Comparison of ENCODE assay signal across 22 cellular contexts in the genomic region with DNA sequence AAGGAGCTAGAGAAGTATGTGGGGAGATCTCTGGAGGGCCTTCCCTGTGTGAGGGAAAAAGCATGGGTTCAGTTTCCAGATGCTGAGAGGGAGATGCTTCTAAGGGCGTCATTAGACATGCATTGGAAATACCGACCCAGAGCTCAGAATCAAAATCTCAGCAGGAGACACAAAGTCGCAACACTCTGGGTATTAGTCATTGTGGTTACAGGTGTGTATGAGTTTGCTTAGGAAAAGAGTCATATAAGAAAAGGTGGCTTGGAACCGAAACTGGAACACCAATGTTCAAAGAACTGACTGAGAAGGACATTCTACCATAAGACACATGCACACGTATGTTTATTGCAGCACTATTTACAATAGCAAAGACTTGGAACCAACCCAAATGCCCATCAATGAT.
DNase-seq lines count a peak whose midpoint lies in the region; ATAC-seq, FAIRE-seq and TF ChIP-seq lines count a peak whose summit lies in the region.
"Had no signal": no experiment of that assay in that cellular context is flagged by ENCODE, and none has a peak within 500 bp of the region (broad histone marks: within the 10 kb centered on the region; RNA-seq: fewer than 3 reads in every experiment).

No MANE protein-coding gene starts in this region.

- TF ChIP-seq CTCF in MCF 10A (IDR thresholded peaks at IDR 0.05; ENCODE audit: unreplicated experiment) = no peak
- TF ChIP-seq CTCF in breast epithelium (IDR thresholded peaks at IDR 0.05) = no peak
- no peak for TF ChIP-seq CTCF in MM.1S (IDR thresholded peaks at IDR 0.05; ENCODE audit: low read length)

- FAIRE-seq in urothelium cell line (lab: Jason Lieb, UNC) = no peak

- no peak overlapping the region for H3K9ac ChIP-seq in MM.1S (ENCODE audit: low read length)

- peak overlapping the region; percentile 46 for H3K27ac Mint-ChIP-seq in MCF 10A (ENCODE audit: low read depth, unreplicated experiment)
- H3K27ac Mint-ChIP-seq: activated naive CD8-positive, alpha-beta T cell treated with anti-CD3 and anti-CD28 coated beads, Interleukin-2, amount 50 U/mL, for 24 hours had no signal

- H3K36me3 ChIP-seq in breast epithelium (no peaks in the 10 kb centered on the region), MM.1S (replicated peaks; ENCODE audit: insufficient read depth, low read length) (no peaks in the 10 kb centered on the region)
- H3K36me3 ChIP-seq: tibial nerve had no signal

- H3K27ac ChIP-seq in breast epithelium (no peak overlapping the region), MM.1S (ENCODE audit: low read length) (peak overlapping the region; percentile 31; the same call in 1 of the 2 replicates)
- H3K27ac ChIP-seq: tibial nerve had no signal

- H3K4me1 Mint-ChIP-seq in MCF 10A (ENCODE audit: insufficient read depth, unreplicated experiment) = peaks cover 37% of the 10 kb centered on the region
- H3K4me1 Mint-ChIP-seq: activated naive CD8-positive, alpha-beta T cell treated with anti-CD3 and anti-CD28 coated beads, Interleukin-2, amount 50 U/mL, for 24 hours; central memory CD8-positive, alpha-beta T cell had no signal

- H3K4me1 ChIP-seq in breast epithelium (no peaks in the 10 kb centered on the region), MM.1S (ENCODE audit: low read length) (peaks cover 7% of the 10 kb centered on the region)

- TF ChIP-seq POLR2A in breast epithelium (IDR thresholded peaks at IDR 0.05) = no peak

- DNase-seq in MCF 10A (ENCODE audit: unreplicated experiment) (peak; percentile 84), breast epithelium (ENCODE audit: low spot score in 2 of 2) (no peak), MM.1S (peak; percentile 88), urothelium cell line (ENCODE audit: low spot score) (peak; percentile 58), NCI-H2107 (lab: John Stamatoyannopoulos, UW) (no peak), KBM-7 (no peak), Right ventricle myocardium superior (no peak)
- DNase-seq: 8988T; activated naive CD8-positive, alpha-beta T cell treated with anti-CD3 and anti-CD28 coated beads, Interleukin-2, amount 50 U/mL, for 24 hours; activated T-cell treated with anti-CD3 and anti-CD28 coated beads, Interleukin-2, amount 50 U/mL, for 1 hour; C1 segment of cervical spinal cord; DMS53; effector CD8-positive, alpha-beta T cell; hippocampal formation; left colon; NCI-H187; NCI-H510A; nucleus accumbens had no signal

- H3K79me2 ChIP-seq in MM.1S (ENCODE audit: low read length) = no peaks in the 10 kb centered on the region

- BruUV-seq in MCF 10A (replicated peaks; lab: Mats Ljungman, UMichigan) = no TSS peak

- no peaks in the 10 kb centered on the region for H3K9me2 ChIP-seq in MM.1S (replicated peaks; ENCODE audit: insufficient read depth, low read length)

- ATAC-seq in HG02852 (IDR thresholded peaks at IDR 0.05; ENCODE audit: unreplicated experiment) (peak; percentile 91), Right ventricle myocardium superior (ENCODE audit: poor library complexity) (no peak)
- ATAC-seq: activated naive CD8-positive, alpha-beta T cell treated with anti-CD3 and anti-CD28 coated beads, Interleukin-2, amount 50 U/mL, for 24 hours; left colon; SK-N-SH treated with all-trans-retinoic acid at 6 μM for 48 hours had no signal

- H3K9me3 ChIP-seq in breast epithelium (no peaks in the 10 kb centered on the region), MM.1S (replicated peaks; ENCODE audit: insufficient read depth, low read length) (no peaks in the 10 kb centered on the region)
- H3K9me3 ChIP-seq: tibial nerve had no signal

- no peaks in the 10 kb centered on the region for H3K27me3 ChIP-seq in breast epithelium
- H3K27me3 ChIP-seq in MM.1S (replicated peaks; ENCODE audit: insufficient read depth, low read length) = no peaks in the 10 kb centered on the region
- H3K27me3 ChIP-seq: tibial nerve had no signal

- H3K4me2 ChIP-seq in MM.1S (ENCODE audit: low read depth, low read length) = peak overlapping the region; percentile 25; the same call in 1 of the 2 replicates

- no peaks in the 10 kb centered on the region for H3K27me3 Mint-ChIP-seq in MCF 10A (ENCODE audit: insufficient read depth, unreplicated experiment)
- H3K27me3 Mint-ChIP-seq: activated naive CD8-positive, alpha-beta T cell treated with anti-CD3 and anti-CD28 coated beads, Interleukin-2, amount 50 U/mL, for 24 hours; central memory CD8-positive, alpha-beta T cell had no signal

- H3F3A ChIP-seq in MM.1S (ENCODE audit: insufficient read depth, low read length) = 0 out of 2 replicates have a peak, but pooled peaks cover 3% of the 10 kb centered on the region

- intact Hi-C loops in MCF 10A (cut with micrococcal nuclease) (no loop called here), breast epithelium (cut with DNase I; ENCODE audit: low total_unique reads) (no loop called here), Right ventricle myocardium superior (cut with DNase I) (no loop called here)

- in situ Hi-C loops in KBM-7 (cut with MboI; ENCODE audit: low pct_unique_long_range_greater_than_20kb, low sequenced_read_pairs) = no loop called here

- peaks cover 11% of the 10 kb centered on the region for H3K9me3 Mint-ChIP-seq in MCF 10A (ENCODE audit: unreplicated experiment)
- H3K9me3 Mint-ChIP-seq: activated naive CD8-positive, alpha-beta T cell treated with anti-CD3 and anti-CD28 coated beads, Interleukin-2, amount 50 U/mL, for 24 hours had no signal

- no peak overlapping the region for H2AFZ ChIP-seq in MM.1S (ENCODE audit: low read length)

- H3K36me3 Mint-ChIP-seq in MCF 10A (ENCODE audit: insufficient read depth, unreplicated experiment) = peaks cover 6% of the 10 kb centered on the region

- H3K4me3 Mint-ChIP-seq in MCF 10A (ENCODE audit: unreplicated experiment) = no peak overlapping the region
- H3K4me3 Mint-ChIP-seq: activated naive CD8-positive, alpha-beta T cell treated with anti-CD3 and anti-CD28 coated beads, Interleukin-2, amount 50 U/mL, for 24 hours; central memory CD8-positive, alpha-beta T cell had no signal

- CTCF ChIA-PET in MCF 10A (lab: Yijun Ruan, JAX) = interaction anchor here (0.5 to 0.6 kb wide), 2 partner anchors 53 to 284 kb away, joined by 3 read pairs; no protein-coding TSS in a partner anchor

- no peaks in the 10 kb centered on the region for H4K20me1 ChIP-seq in MM.1S (ENCODE audit: insufficient read depth, low read length)

- no peak overlapping the region for H3K4me3 ChIP-seq in breast epithelium
- H3K4me3 ChIP-seq in MM.1S (ENCODE audit: low read length) = no peak overlapping the region
- H3K4me3 ChIP-seq: tibial nerve had no signal

- POLR2A ChIA-PET in MCF 10A (lab: Yijun Ruan, JAX) = interaction anchor here (0.6 to 1.9 kb wide), 7 partner anchors 23 to 74 kb away, joined by 3 to 14 read pairs (median 5); no protein-coding TSS in a partner anchor

Comparison
In these comparisons a context has a peak if more than half of its experiments do, and no peak if none do; other contexts are left out.
1. DNase-seq: peak in MCF 10A (single experiment), MM.1S (single experiment) and urothelium cell line (single experiment); none in breast epithelium (0 of 2), NCI-H2107 (single experiment), KBM-7 (single experiment) and Right ventricle myocardium superior (single experiment).